In the genomic region with DNA sequence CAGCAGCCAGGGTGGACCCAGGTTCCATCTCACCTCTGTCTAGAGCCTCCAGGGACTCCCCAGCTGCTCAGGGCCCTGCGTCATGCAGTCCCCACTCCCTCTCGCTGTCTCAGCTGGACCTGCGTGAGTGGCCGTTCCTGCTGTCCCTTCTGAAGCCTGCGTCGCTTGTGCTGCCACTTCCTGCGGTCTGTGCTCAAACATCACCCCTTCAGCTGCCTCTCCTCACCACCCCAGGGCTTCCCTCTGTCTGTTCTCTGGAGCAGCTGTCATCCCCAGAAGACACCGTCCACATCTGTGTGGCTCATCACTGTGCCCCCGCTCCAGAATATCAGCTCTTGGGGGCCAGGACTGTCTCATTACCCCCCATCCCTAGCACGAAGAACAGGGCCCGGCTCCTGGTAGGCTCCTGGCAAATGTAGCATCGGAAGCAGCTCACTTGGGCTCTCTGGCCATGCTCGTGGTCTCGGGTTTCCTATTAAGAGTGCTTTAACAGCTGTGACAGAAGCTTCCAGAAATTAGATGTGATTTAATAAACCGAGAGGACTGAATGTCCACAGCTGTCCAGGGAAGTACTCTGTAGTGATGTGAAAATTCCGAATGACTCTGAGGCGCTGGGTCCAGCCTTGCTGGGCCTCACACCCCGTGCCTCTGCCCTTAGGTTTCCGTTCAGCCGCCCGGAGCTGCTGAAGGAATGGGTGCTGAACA, we compare ENCODE assay signal across 19 cellular contexts. TPM values are rescaled to one million over a fixed set of nuclear protein-coding genes. Genes with fewer than 3 reads are reported as not detected.
A peak's percentile ranks its signal among the peaks of the same experiment; 100 is the strongest.
DNase-seq lines count a peak whose midpoint lies in the region; ATAC-seq, FAIRE-seq and TF ChIP-seq lines count a peak whose summit lies in the region.
"Had no signal": no experiment of that assay in that cellular context is flagged by ENCODE, and none has a peak within 500 bp of the region (broad histone marks: within the 10 kb centered on the region; RNA-seq: fewer than 3 reads in every experiment).

No MANE protein-coding gene starts in this region.

- peak overlapping the region; percentile 3 for H3K4me3 Mint-ChIP-seq in activated CD4-positive, alpha-beta T cell treated with anti-CD3 and anti-CD28 coated beads, Interleukin-2, amount 10 ng/mL, durations not matched to agents 7 days and 5 days
- H3K4me3 Mint-ChIP-seq in progenitor cell of endocrine pancreas (ENCODE audit: low read depth): peak overlapping the region; percentile 51

- peak overlapping the region; percentile 48 for H3K27ac ChIP-seq in OCI-LY1 (ENCODE audit: low read depth, low read length, poor library complexity, severe bottlenecking)
- H3K27ac ChIP-seq in H1 (ENCODE audit: low read depth, low read length): no peak overlapping the region
- H3K27ac ChIP-seq: A549, left lung, spleen had no signal

- H2BK15ac ChIP-seq in H1 (ENCODE audit: low read length): no peak overlapping the region

- no peak for DNase-seq in activated CD4-positive, alpha-beta T cell treated with anti-CD3 and anti-CD28 coated beads, Interleukin-2, amount 10 ng/mL, durations not matched to agents 7 days and 5 days
- no peak for DNase-seq in activated CD4-positive, alpha-beta T cell treated with anti-CD3 and anti-CD28 coated beads, Interleukin-2, amount 50 U/mL, for 4 hours
- no peak for DNase-seq in H1 (ENCODE audit: low read depth in 1 of 2, low spot score in 2 of 2)
- no peak for DNase-seq in progenitor cell of endocrine pancreas (ENCODE audit: low spot score, unreplicated experiment)
- DNase-seq in posterior vena cava (ENCODE audit: low spot score): no peak
- DNase-seq in mesenteric fat pad (ENCODE audit: low spot score): no peak
- DNase-seq: amygdala, Caco-2, Karpas-422, left lung, NCI-H1930, NCI-H82, spleen, T1000 had no signal

- H3K9me3 ChIP-seq in OCI-LY1 (ENCODE audit: low read length) (no peaks in the 10 kb centered on the region), H1 (ENCODE audit: insufficient read depth in 2 of 2, low read depth in 1 of 2, low read length in 1 of 2) (no peaks in the 10 kb centered on the region)
- H3K9me3 ChIP-seq: A549, Caco-2, left lung, spleen had no signal

- H3K79me2 ChIP-seq in OCI-LY1 (ENCODE audit: insufficient read depth, low read length): no peaks in the 10 kb centered on the region
- H3K79me2 ChIP-seq in H1 (ENCODE audit: control insufficient read depth in 1 of 2, insufficient read depth in 2 of 2, low read length in 2 of 2): peaks cover 0 to 13% of the 10 kb centered on the region in 2 experiments; a peak in 3 of 4 replicates

- H3K4me3 ChIP-seq in OCI-LY1 (ENCODE audit: low read depth, low read length, poor library complexity, severe bottlenecking): no peak overlapping the region
- H3K4me3 ChIP-seq in H1 (ENCODE audit: extremely low read depth in 1 of 4, insufficient read depth in 2 of 4, low read depth in 3 of 4, low read length in 4 of 4): no peak overlapping the region
- H3K4me3 ChIP-seq: A549, left lung, spleen had no signal

- peaks cover 32% of the 10 kb centered on the region for H3K4me1 Mint-ChIP-seq in activated CD4-positive, alpha-beta T cell treated with anti-CD3 and anti-CD28 coated beads, Interleukin-2, amount 10 ng/mL, durations not matched to agents 7 days and 5 days
- H3K4me1 Mint-ChIP-seq in progenitor cell of endocrine pancreas (ENCODE audit: low read depth): peaks cover 12% of the 10 kb centered on the region

- H2BK12ac ChIP-seq in H1 (ENCODE audit: low read depth, low read length): no peak overlapping the region

- H3K9ac ChIP-seq in OCI-LY1 (ENCODE audit: low read length) (no peak overlapping the region), H1 (replicated peaks in 1 of 4; ENCODE audit: extremely low read depth in 1 of 4, low read depth in 3 of 4, low read length in 3 of 4) (peak overlapping the region in 1 of 4 experiments; percentile 18; a peak in 1 of 7 replicates)

- POLR2A ChIA-PET in activated CD4-positive, alpha-beta T cell treated with anti-CD3 and anti-CD28 coated beads, Interleukin-2, amount 10 ng/mL, durations not matched to agents 7 days and 5 days (lab: Charles Lee): no interaction called here
- POLR2A ChIA-PET in H1 (lab: Charles Lee; ENCODE audit: partially characterized antibody): interaction anchor here (0.8 to 14.3 kb wide), 2 partner anchors 10 to 28 kb away, joined by 3 to 175 read pairs; a partner anchor contains a TSS

- H3K27me3 ChIP-seq in OCI-LY1 (ENCODE audit: insufficient read depth, low read length): no peaks in the 10 kb centered on the region
- no peaks in the 10 kb centered on the region for H3K27me3 ChIP-seq in H1 (replicated peaks in 1 of 4; ENCODE audit: control insufficient read depth in 3 of 4, extremely low read depth in 1 of 4, insufficient read depth in 3 of 4, low read length in 3 of 4)
- H3K27me3 ChIP-seq: left lung, spleen had no signal

- H3K9me2 ChIP-seq in OCI-LY1 (ENCODE audit: low read depth, low read length): no peaks in the 10 kb centered on the region

- no peak overlapping the region for H2AK5ac ChIP-seq in H1 (ENCODE audit: low read depth, low read length)

- H4K8ac ChIP-seq in H1 (ENCODE audit: extremely low read depth, insufficient read depth, low read length): no peak overlapping the region; the same call in 1 of the 2 replicates

- H4K91ac ChIP-seq in H1 (replicated peaks; ENCODE audit: insufficient read length, low read length): no peak overlapping the region

- no peak for TF ChIP-seq CTCF in OCI-LY1 (IDR thresholded peaks at IDR 0.05; ENCODE audit: low read length)
- no peak for TF ChIP-seq CTCF in H1 (IDR thresholded peaks at IDR 0.05; ENCODE audit: control extremely low read depth in 1 of 3, insufficient read depth in 1 of 3, low read depth in 1 of 3, low read length in 3 of 3)
- TF ChIP-seq CTCF in progenitor cell of endocrine pancreas (IDR thresholded peaks at IDR 0.05; ENCODE audit: unreplicated experiment): no peak

- no peak for ATAC-seq in HG02970 (IDR thresholded peaks at IDR 0.05; ENCODE audit: low FRiP score, unreplicated experiment)
- ATAC-seq: A549, HCT116, left lung had no signal

- H3K4ac ChIP-seq in H1 (replicated peaks; ENCODE audit: insufficient read length, low read depth, low read length): no peak overlapping the region

- no peak overlapping the region for H2BK120ac ChIP-seq in H1 (replicated peaks; ENCODE audit: low read depth, low read length)

- no peak overlapping the region for H3K18ac ChIP-seq in H1 (ENCODE audit: extremely low read depth, low read length)

- TF ChIP-seq POLR2A in H1 (IDR thresholded peaks at IDR 0.05; ENCODE audit: control extremely low read depth in 1 of 2, low read depth in 2 of 2, low read length in 2 of 2): no peak

- H3K79me1 ChIP-seq in H1 (ENCODE audit: low read depth, low read length): peaks cover 2% of the 10 kb centered on the region; the same call in 1 of the 2 replicates

- CTCF ChIA-PET in activated CD4-positive, alpha-beta T cell treated with anti-CD3 and anti-CD28 coated beads, Interleukin-2, amount 10 ng/mL, durations not matched to agents 7 days and 5 days (lab: Charles Lee): interaction anchor here (0.6 to 1.1 kb wide), 4 partner anchors 12 to 111 kb away, joined by 3 to 6 read pairs (median 4); no protein-coding TSS in a partner anchor
- CTCF ChIA-PET in H1 (lab: Charles Lee; ENCODE audit: partially characterized antibody): interaction anchor here (0.8 to 2.7 kb wide), 5 partner anchors 9 to 30 kb away, joined by 3 to 10 read pairs (median 3); no protein-coding TSS in a partner anchor

- no peak for TF ChIP-seq RAD21 in H1 (IDR thresholded peaks at IDR 0.05 in 1 of 2, conservative IDR thresholded peaks at IDR 0.05 in 1 of 2; ENCODE audit: low read depth in 2 of 2, low read length in 2 of 2)

- no peak overlapping the region for H3K23ac ChIP-seq in H1 (ENCODE audit: insufficient read length)

- no peak for TF ChIP-seq EP300 in H1 (IDR thresholded peaks at IDR 0.05; ENCODE audit: borderline replicate concordance in 1 of 2, low read depth in 2 of 2, low read length in 2 of 2)

- 91% methylated on average over 21 of the region's 21 CpGs; no CpG with 5 or more reads in 1 of the 2 experiments for WGBS in H1 (ENCODE audit: extremely low coverage in 1 of 2, insufficient coverage in 1 of 2, insufficient read length in 1 of 2, insufficient replicate concordance in 2 of 2, low coverage in 1 of 2, low lambda C conversion rate in 2 of 2, missing lambda C conversion rate in 1 of 2), 2 experiments

- H3K27ac Mint-ChIP-seq in activated CD4-positive, alpha-beta T cell treated with anti-CD3 and anti-CD28 coated beads, Interleukin-2, amount 10 ng/mL, durations not matched to agents 7 days and 5 days: peak overlapping the region; percentile 63
- H3K27ac Mint-ChIP-seq in progenitor cell of endocrine pancreas: peak overlapping the region; percentile 54

- H3K27me3 Mint-ChIP-seq in activated CD4-positive, alpha-beta T cell treated with anti-CD3 and anti-CD28 coated beads, Interleukin-2, amount 10 ng/mL, durations not matched to agents 7 days and 5 days: no peaks in the 10 kb centered on the region
- no peaks in the 10 kb centered on the region for H3K27me3 Mint-ChIP-seq in progenitor cell of endocrine pancreas

- no peak overlapping the region for H2AFZ ChIP-seq in OCI-LY1 (ENCODE audit: low read length)
- no peak overlapping the region for H2AFZ ChIP-seq in H1 (ENCODE audit: low read length)

- H3K4me2 ChIP-seq in OCI-LY1 (ENCODE audit: low read length) (no peak overlapping the region), H1 (ENCODE audit: insufficient read depth in 1 of 2, low read depth in 2 of 2, low read length in 2 of 2) (no peak overlapping the region)
- H3K4me2 ChIP-seq: A549 had no signal

- intact Hi-C loops in posterior vena cava (cut with DNase I): no loop called here

- peaks cover 24% of the 10 kb centered on the region for H3K36me3 Mint-ChIP-seq in activated CD4-positive, alpha-beta T cell treated with anti-CD3 and anti-CD28 coated beads, Interleukin-2, amount 10 ng/mL, durations not matched to agents 7 days and 5 days (ENCODE audit: low read depth)
- H3K36me3 Mint-ChIP-seq in progenitor cell of endocrine pancreas (ENCODE audit: insufficient read depth): peaks cover 15% of the 10 kb centered on the region

- no peak overlapping the region for H2BK20ac ChIP-seq in H1 (ENCODE audit: low read length)

- no peak for FAIRE-seq in H1 (lab: Jason Lieb, UNC)
- FAIRE-seq: A549, colon had no signal

- H2BK5ac ChIP-seq in H1 (ENCODE audit: low read depth, low read length): peak overlapping the region; percentile 44; the same call in 1 of the 2 replicates

- H3K14ac ChIP-seq in H1 (ENCODE audit: insufficient read length): no peak overlapping the region

- H4K20me1 ChIP-seq in OCI-LY1 (ENCODE audit: insufficient read depth, low read length) (no peaks in the 10 kb centered on the region), H1 (replicated peaks in 1 of 2; ENCODE audit: control insufficient read depth in 1 of 2, insufficient read depth in 2 of 2, low read length in 2 of 2) (peaks cover 5 to 14% of the 10 kb centered on the region in 2 experiments)

- H3K36me3 ChIP-seq in OCI-LY1 (ENCODE audit: insufficient read depth, low read length) (peaks cover 60% of the 10 kb centered on the region), H1 (ENCODE audit: control insufficient read depth in 2 of 4, insufficient read depth in 4 of 4, low read length in 3 of 4) (peaks cover 0 to 27% (median 3%) of the 10 kb centered on the region in 4 experiments; a peak in 5 of 8 replicates)

- no peaks in the 10 kb centered on the region for H3K9me3 Mint-ChIP-seq in activated CD4-positive, alpha-beta T cell treated with anti-CD3 and anti-CD28 coated beads, Interleukin-2, amount 10 ng/mL, durations not matched to agents 7 days and 5 days
- no peaks in the 10 kb centered on the region for H3K9me3 Mint-ChIP-seq in progenitor cell of endocrine pancreas (ENCODE audit: low read depth)

- no peak overlapping the region for H3K56ac ChIP-seq in H1 (replicated peaks; ENCODE audit: insufficient read length, low read depth, low read length)

- H3K4me1 ChIP-seq in OCI-LY1 (ENCODE audit: insufficient read depth, low read length, severe bottlenecking) (peaks cover 27% of the 10 kb centered on the region), H1 (replicated peaks in 1 of 4; ENCODE audit: control insufficient read depth in 3 of 4, insufficient read depth in 4 of 4, low read length in 3 of 4) (0 out of 7 replicates have a peak, but pooled peaks cover 0 to 2% (median 0%) of the 10 kb centered on the region in 4 experiments)
- H3K4me1 ChIP-seq: Caco-2 had no signal

- H3K23me2 ChIP-seq in H1 (ENCODE audit: low read depth, low read length): no peaks in the 10 kb centered on the region; the same call in 1 of the 2 replicates

- H3F3A ChIP-seq in OCI-LY1 (ENCODE audit: insufficient read depth, low read length): no peaks in the 10 kb centered on the region

- no peak overlapping the region for H4K5ac ChIP-seq in H1 (ENCODE audit: insufficient read length, low read depth, low read length)

RNA-seq across cellular contexts. Expression of a gene that starts 3.3 kb away (rescaled TPM):
- 10 to 100 TPM; 18.2 to 19.5 TPM for total RNA-seq in activated CD4-positive, alpha-beta T cell treated with anti-CD3 and anti-CD28 coated beads, Interleukin-2, amount 10 ng/mL, durations not matched to agents 7 days and 5 days
- total RNA-seq in H1 (2021; fragmentation: NEBNext Ultra II Directional; extraction: Animal tissue kit (Norgen Biotek cat#: 25700)): 12.4 and 15.3 TPM in 2 replicates
- 8.2 and 12.9 TPM in 2 replicates for polyA plus RNA-seq in H1 (2011; rRNA removed)
- polyA plus RNA-seq in H1 (2011; cell fraction: cytosol; rRNA removed): 12.1 TPM
- 21.3 TPM for polyA plus RNA-seq in H1 (2011; cell fraction: nucleus; rRNA removed)
- polyA plus RNA-seq in H1 (2012, experiment 1 of 2): 13.2 to 16.9 TPM (median 14.4 TPM) in 4 replicates
- polyA plus RNA-seq in H1 (2012, experiment 2 of 2): 15.7 TPM
- 10.7 TPM for polyA plus RNA-seq in H1 (2013, experiment 1 of 2)
- 7.9 TPM for polyA plus RNA-seq in H1 (2013, experiment 2 of 2)
- 7.0 and 8.4 TPM in 2 replicates for polyA minus RNA-seq in H1 (2011; rRNA and poly(A)+ RNA removed)
- 9.2 TPM for polyA minus RNA-seq in H1 (2011; cell fraction: cytosol; rRNA and poly(A)+ RNA removed)
- polyA minus RNA-seq in H1 (2011; cell fraction: nucleus; rRNA and poly(A)+ RNA removed): 13.6 TPM
- 22.9 TPM in 2 replicates for total RNA-seq in progenitor cell of endocrine pancreas
- total RNA-seq in posterior vena cava: 10 to 100 TPM in 1 of 2 donors, 1 to 10 TPM in 1; 9.9 to 10.5 TPM
- total RNA-seq in mesenteric fat pad: 13.3 TPM

RNA-seq across cellular contexts. Expression of a gene that starts 14.5 kb away (rescaled TPM):
- total RNA-seq in activated CD4-positive, alpha-beta T cell treated with anti-CD3 and anti-CD28 coated beads, Interleukin-2, amount 10 ng/mL, durations not matched to agents 7 days and 5 days: 10 to 100 TPM; 12.4 to 12.5 TPM
- total RNA-seq in H1 (2021; fragmentation: NEBNext Ultra II Directional; extraction: Animal tissue kit (Norgen Biotek cat#: 25700)): 38.7 and 39.6 TPM in 2 replicates
- 11.7 and 16.5 TPM in 2 replicates for polyA plus RNA-seq in H1 (2011; rRNA removed)
- 10.7 TPM for polyA plus RNA-seq in H1 (2011; cell fraction: cytosol; rRNA removed)
- 14.8 TPM for polyA plus RNA-seq in H1 (2011; cell fraction: nucleus; rRNA removed)
- polyA plus RNA-seq in H1 (2012, experiment 1 of 2): 28.4 to 32.4 TPM (median 30.4 TPM) in 4 replicates
- polyA plus RNA-seq in H1 (2012, experiment 2 of 2): 29.9 TPM
- 19.5 TPM for polyA plus RNA-seq in H1 (2013, experiment 1 of 2)
- polyA plus RNA-seq in H1 (2013, experiment 2 of 2): 23.7 TPM
- polyA minus RNA-seq in H1 (2011; rRNA and poly(A)+ RNA removed): 11.3 and 16.2 TPM in 2 replicates
- polyA minus RNA-seq in H1 (2011; cell fraction: cytosol; rRNA and poly(A)+ RNA removed): 10.7 TPM
- 7.1 TPM for polyA minus RNA-seq in H1 (2011; cell fraction: nucleus; rRNA and poly(A)+ RNA removed)
- 29.1 TPM in 2 replicates for total RNA-seq in progenitor cell of endocrine pancreas
- 10 to 100 TPM; 11.6 to 13.8 TPM for total RNA-seq in posterior vena cava
- 13.3 TPM for total RNA-seq in mesenteric fat pad

RNA-seq across cellular contexts. Expression of a gene that starts 25.3 kb away (rescaled TPM):
- total RNA-seq in activated CD4-positive, alpha-beta T cell treated with anti-CD3 and anti-CD28 coated beads, Interleukin-2, amount 10 ng/mL, durations not matched to agents 7 days and 5 days: 10 to 100 TPM; 17.3 to 20.0 TPM
- total RNA-seq in H1 (2021; fragmentation: NEBNext Ultra II Directional; extraction: Animal tissue kit (Norgen Biotek cat#: 25700)): 22.1 and 22.3 TPM in 2 replicates
- polyA plus RNA-seq in H1 (2011; rRNA removed): 11.9 and 25.4 TPM in 2 replicates
- 13.0 TPM for polyA plus RNA-seq in H1 (2011; cell fraction: cytosol; rRNA removed)
- polyA plus RNA-seq in H1 (2011; cell fraction: nucleus; rRNA removed): 25.4 TPM
- polyA plus RNA-seq in H1 (2012, experiment 1 of 2): 13.8 to 19.3 TPM (median 17.5 TPM) in 4 replicates
- 17.9 TPM for polyA plus RNA-seq in H1 (2012, experiment 2 of 2)
- polyA plus RNA-seq in H1 (2013, experiment 1 of 2): 10.0 TPM
- 8.5 TPM for polyA plus RNA-seq in H1 (2013, experiment 2 of 2)
- polyA minus RNA-seq in H1 (2011; rRNA and poly(A)+ RNA removed): 20.1 and 27.9 TPM in 2 replicates
- 30.3 TPM for polyA minus RNA-seq in H1 (2011; cell fraction: cytosol; rRNA and poly(A)+ RNA removed)
- 34.4 TPM for polyA minus RNA-seq in H1 (2011; cell fraction: nucleus; rRNA and poly(A)+ RNA removed)
- 21.0 and 21.3 TPM in 2 replicates for total RNA-seq in progenitor cell of endocrine pancreas
- 10 to 100 TPM; 25.5 to 31.7 TPM for total RNA-seq in posterior vena cava
- total RNA-seq in mesenteric fat pad: 23.4 TPM

RNA-seq across cellular contexts. Expression of a gene that starts 48.2 kb away (rescaled TPM):
- 10 to 100 TPM; 40.4 to 42.9 TPM for total RNA-seq in activated CD4-positive, alpha-beta T cell treated with anti-CD3 and anti-CD28 coated beads, Interleukin-2, amount 10 ng/mL, durations not matched to agents 7 days and 5 days
- 21.4 and 28.2 TPM in 2 replicates for total RNA-seq in H1 (2021; fragmentation: NEBNext Ultra II Directional; extraction: Animal tissue kit (Norgen Biotek cat#: 25700))
- polyA plus RNA-seq in H1 (2011; rRNA removed): 28.8 and 35.7 TPM in 2 replicates
- polyA plus RNA-seq in H1 (2011; cell fraction: cytosol; rRNA removed): 27.3 TPM
- 58.6 TPM for polyA plus RNA-seq in H1 (2011; cell fraction: nucleus; rRNA removed)
- 21.0 to 37.0 TPM (median 31.1 TPM) in 4 replicates for polyA plus RNA-seq in H1 (2012, experiment 1 of 2)
- 17.9 TPM for polyA plus RNA-seq in H1 (2012, experiment 2 of 2)
- 21.5 TPM for polyA plus RNA-seq in H1 (2013, experiment 1 of 2)
- polyA plus RNA-seq in H1 (2013, experiment 2 of 2): 18.8 TPM
- polyA minus RNA-seq in H1 (2011; rRNA and poly(A)+ RNA removed): 15.0 and 17.6 TPM in 2 replicates
- 27.2 TPM for polyA minus RNA-seq in H1 (2011; cell fraction: cytosol; rRNA and poly(A)+ RNA removed)
- polyA minus RNA-seq in H1 (2011; cell fraction: nucleus; rRNA and poly(A)+ RNA removed): 23.3 TPM
- 49.7 and 55.9 TPM in 2 replicates for total RNA-seq in progenitor cell of endocrine pancreas
- total RNA-seq in posterior vena cava: 10 to 100 TPM; 18.6 to 19.5 TPM
- total RNA-seq in mesenteric fat pad: 18.9 TPM
